1 cellular context compared by ENCODE assay signal in genomic region chr5:433836-434235, GRCh38.
TF ChIP-seq lines count a peak whose summit lies in the region.

No MANE protein-coding gene starts in this region.

TF ChIP-seq in IMR-90, 13 proteins besides CTCF, POLR2A, EP300 and RAD21 (continued from another document):
- TF ChIP-seq, protein P1, sequence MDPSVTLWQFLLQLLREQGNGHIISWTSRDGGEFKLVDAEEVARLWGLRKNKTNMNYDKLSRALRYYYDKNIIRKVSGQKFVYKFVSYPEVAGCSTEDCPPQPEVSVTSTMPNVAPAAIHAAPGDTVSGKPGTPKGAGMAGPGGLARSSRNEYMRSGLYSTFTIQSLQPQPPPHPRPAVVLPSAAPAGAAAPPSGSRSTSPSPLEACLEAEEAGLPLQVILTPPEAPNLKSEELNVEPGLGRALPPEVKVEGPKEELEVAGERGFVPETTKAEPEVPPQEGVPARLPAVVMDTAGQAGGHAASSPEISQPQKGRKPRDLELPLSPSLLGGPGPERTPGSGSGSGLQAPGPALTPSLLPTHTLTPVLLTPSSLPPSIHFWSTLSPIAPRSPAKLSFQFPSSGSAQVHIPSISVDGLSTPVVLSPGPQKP (IDR thresholded peaks at IDR 0.05; ENCODE audit: borderline replicate concordance, low read depth, low read length): no peak
- TF ChIP-seq RFX5 (IDR thresholded peaks at IDR 0.05; ENCODE audit: low read depth, low read length) (no peak), MAZ (IDR thresholded peaks at IDR 0.05; ENCODE audit: borderline replicate concordance, low read depth, low read length) (no peak), CEBPB (IDR thresholded peaks at IDR 0.05; ENCODE audit: low read depth, low read length) (no peak), NFE2L2 (IDR thresholded peaks at IDR 0.05; ENCODE audit: low read depth, low read length) (no peak), MXI1 (IDR thresholded peaks at IDR 0.05; ENCODE audit: borderline replicate concordance, low read depth, low read length) (no peak), RCOR1 (IDR thresholded peaks at IDR 0.05; ENCODE audit: insufficient replicate concordance, low read length) (no peak), FOS (IDR thresholded peaks at IDR 0.05; ENCODE audit: low read depth, low read length) (no peak)
TF ChIP-seq in IMR-90: peak in this region for 0.
